8 cellular contexts compared by ENCODE assay signal in genomic region chr18:9016819-9017169, GRCh38.
A peak's percentile ranks its signal among the peaks of the same experiment; 100 is the strongest.
DNase-seq lines count a peak whose midpoint lies in the region; ATAC-seq and TF ChIP-seq lines count a peak whose summit lies in the region.

No MANE protein-coding gene starts in this region.

- H3K4me3 ChIP-seq in OCI-LY3 (ENCODE audit: low read length): peak overlapping the region; percentile 66

- peaks cover 20% of the 10 kb centered on the region for H3K4me1 ChIP-seq in OCI-LY3 (ENCODE audit: low read length)

- no peaks in the 10 kb centered on the region for H3K36me3 ChIP-seq in OCI-LY3 (replicated peaks; ENCODE audit: low read depth, low read length)

- no peaks in the 10 kb centered on the region for H3K27me3 ChIP-seq in OCI-LY3 (ENCODE audit: low read depth, low read length)

- H3K27ac ChIP-seq in OCI-LY3 (ENCODE audit: low read length): peak overlapping the region; percentile 83

- TF ChIP-seq CTCF in OCI-LY3 (IDR thresholded peaks at IDR 0.05; ENCODE audit: low read depth, low read length): no peak

- peak overlapping the region; percentile 90 for H3K4me2 ChIP-seq in OCI-LY3 (ENCODE audit: low read length)

- no peaks in the 10 kb centered on the region for H4K20me1 ChIP-seq in OCI-LY3 (ENCODE audit: insufficient read depth, low read length)

- no peaks in the 10 kb centered on the region for H3K9me3 ChIP-seq in OCI-LY3 (ENCODE audit: insufficient read depth, low read length)

- ATAC-seq in GM21367 (IDR thresholded peaks at IDR 0.05; ENCODE audit: unreplicated experiment): peak; percentile 34
- ATAC-seq in HG03108 (IDR thresholded peaks at IDR 0.05; ENCODE audit: unreplicated experiment): no peak

- peak overlapping the region; percentile 95 for H2AFZ ChIP-seq in OCI-LY3 (ENCODE audit: low read depth, low read length)

- no peaks in the 10 kb centered on the region for H3K79me2 ChIP-seq in OCI-LY3 (ENCODE audit: low read length)

- DNase-seq in fibroblast of peridontal ligament (ENCODE audit: extremely low read depth) (peak; percentile 67), smooth muscle cell of the brain vasculature (ENCODE audit: low read depth, low spot score) (peak; percentile 47), HCEC 1CT (no peak), activated T-cell treated with anti-CD3 and anti-CD28 coated beads for 4 hours (no peak), C1 segment of cervical spinal cord (lab: John Stamatoyannopoulos, UW) (no peak)

- H3K9ac ChIP-seq in OCI-LY3 (ENCODE audit: low read length): peak overlapping the region; percentile 74

Comparison
In these comparisons a context has a peak if more than half of its experiments do, and no peak if none do; other contexts are left out.
1. DNase-seq: peak in fibroblast of peridontal ligament (single experiment) and smooth muscle cell of the brain vasculature (single experiment); none in HCEC 1CT (single experiment), activated T-cell treated with anti-CD3 and anti-CD28 coated beads for 4 hours (single experiment) and C1 segment of cervical spinal cord (0 of 14).